In the genomic region with DNA sequence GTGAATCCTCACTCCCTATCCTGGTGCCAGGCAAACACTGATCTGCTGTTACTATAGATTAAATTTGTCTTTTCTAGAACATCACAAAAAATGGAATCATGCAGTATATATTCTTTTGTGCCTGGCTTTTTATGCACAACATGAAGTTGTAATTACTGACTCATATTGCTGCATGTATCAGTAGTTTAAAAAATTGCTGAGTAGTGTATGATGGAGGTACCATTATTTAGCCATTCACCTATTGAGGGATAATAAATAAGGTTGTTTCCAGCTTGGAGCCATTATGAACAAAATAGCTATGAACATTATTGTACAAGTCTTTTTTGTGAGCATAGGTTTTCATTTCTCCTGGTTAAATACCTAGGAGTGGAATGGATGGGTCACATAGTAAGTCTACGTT, we compare ENCODE assay signal across 36 cellular contexts.
"Had no signal": no experiment of that assay in that cellular context is flagged by ENCODE, and none has a peak within 500 bp of the region (broad histone marks: within the 10 kb centered on the region; RNA-seq: fewer than 3 reads in every experiment).

No MANE protein-coding gene starts in this region.

- H3K4me1 ChIP-seq: breast epithelium had no signal

- H3K4me3 ChIP-seq: body of pancreas, breast epithelium had no signal

- H3K27ac Mint-ChIP-seq: activated CD4-positive, alpha-beta memory T cell treated with anti-CD3 and anti-CD28 coated beads, Interleukin-2, amount 10 ng/mL, durations not matched to agents 7 days and 5 days; activated CD4-positive, alpha-beta T cell treated with anti-CD3 and anti-CD28 coated beads for 36 hours; activated CD4-positive, alpha-beta T cell treated with anti-CD3 and anti-CD28 coated beads, Interleukin-2, amount 10 ng/mL, durations not matched to agents 7 days and 5 days; activated CD8-positive, alpha-beta memory T cell treated with anti-CD3 and anti-CD28 coated beads, Interleukin-2, amount 10 ng/mL, durations not matched to agents 7 days and 5 days; activated CD8-positive, alpha-beta T cell treated with anti-CD3 and anti-CD28 coated beads, Interleukin-2, amount 10 ng/mL, durations not matched to agents 7 days and 5 days; activated naive CD4-positive, alpha-beta T cell treated with anti-CD3 and anti-CD28 coated beads, Interleukin-2, amount 10 ng/mL, durations not matched to agents 7 days and 5 days; activated naive CD4-positive, alpha-beta T cell treated with anti-CD3 and anti-CD28 coated beads, Interleukin-2, amount 50 U/mL, for 24 hours; activated naive CD8-positive, alpha-beta T cell; activated naive CD8-positive, alpha-beta T cell treated with anti-CD3 and anti-CD28 coated beads, Interleukin-2, amount 10 ng/mL, durations not matched to agents 7 days and 5 days; activated naive CD8-positive, alpha-beta T cell treated with anti-CD3 and anti-CD28 coated beads, Interleukin-2, amount 50 U/mL, for 24 hours; activated T-cell treated with anti-CD3 and anti-CD28 coated beads, Interleukin-2, amount 50 U/mL, for 24 hours; activated T-helper 2 cell treated with anti-CD3 and anti-CD28 coated beads, Interferon-gamma antibody, Interleukin-2, Interleukin-4, amounts not matched to agents 10 μg/mL and 5 μg/mL and 100 μg/mL, durations not matched to agents 14 hours and 24 hours and 36 hours; T-helper 1 cell treated with Interleukin-12 subunit alpha and Interleukin-12 subunit beta and Interleukin-4 antibody, amounts not matched to agents 30 μg/mL and 1 μg/mL, for 36 hours had no signal

- ATAC-seq: activated CD4-positive, alpha-beta T cell treated with anti-CD3 and anti-CD28 coated beads for 36 hours; activated CD4-positive, CD25-positive, alpha-beta regulatory T cell treated with anti-CD3 and anti-CD28 coated beads, Interleukin-2, amount 50 U/mL, for 24 hours; activated CD8-positive, alpha-beta memory T cell treated with anti-CD3 and anti-CD28 coated beads, Interleukin-2, amount 10 ng/mL, durations not matched to agents 7 days and 5 days; activated CD8-positive, alpha-beta T cell treated with anti-CD3 and anti-CD28 coated beads, Interleukin-2, amount 10 ng/mL, durations not matched to agents 7 days and 5 days; activated naive CD8-positive, alpha-beta T cell treated with anti-CD3 and anti-CD28 coated beads, Interleukin-2, amount 50 U/mL, for 24 hours; body of pancreas had no signal

- H3K4me3 Mint-ChIP-seq: activated CD4-positive, alpha-beta memory T cell treated with anti-CD3 and anti-CD28 coated beads, Interleukin-2, amount 10 ng/mL, durations not matched to agents 7 days and 5 days; activated CD4-positive, alpha-beta T cell treated with anti-CD3 and anti-CD28 coated beads for 36 hours; activated CD4-positive, alpha-beta T cell treated with anti-CD3 and anti-CD28 coated beads, Interleukin-2, amount 10 ng/mL, durations not matched to agents 7 days and 5 days; activated CD8-positive, alpha-beta memory T cell treated with anti-CD3 and anti-CD28 coated beads, Interleukin-2, amount 10 ng/mL, durations not matched to agents 7 days and 5 days; activated CD8-positive, alpha-beta T cell treated with anti-CD3 and anti-CD28 coated beads, Interleukin-2, amount 10 ng/mL, durations not matched to agents 7 days and 5 days; activated naive CD4-positive, alpha-beta T cell treated with anti-CD3 and anti-CD28 coated beads, Interleukin-2, amount 10 ng/mL, durations not matched to agents 7 days and 5 days; activated naive CD4-positive, alpha-beta T cell treated with anti-CD3 and anti-CD28 coated beads, Interleukin-2, amount 50 U/mL, for 24 hours; activated naive CD8-positive, alpha-beta T cell; activated naive CD8-positive, alpha-beta T cell treated with anti-CD3 and anti-CD28 coated beads, Interleukin-2, amount 10 ng/mL, durations not matched to agents 7 days and 5 days; activated naive CD8-positive, alpha-beta T cell treated with anti-CD3 and anti-CD28 coated beads, Interleukin-2, amount 50 U/mL, for 24 hours; activated T-cell treated with anti-CD3 and anti-CD28 coated beads, Interleukin-2, amount 50 U/mL, for 24 hours; T-helper 1 cell treated with Interleukin-12 subunit alpha and Interleukin-12 subunit beta and Interleukin-4 antibody, amounts not matched to agents 30 μg/mL and 1 μg/mL, for 36 hours had no signal

- H3K4me1 Mint-ChIP-seq: activated naive CD4-positive, alpha-beta T cell treated with anti-CD3 and anti-CD28 coated beads, Interleukin-2, amount 10 ng/mL, durations not matched to agents 7 days and 5 days; activated naive CD4-positive, alpha-beta T cell treated with anti-CD3 and anti-CD28 coated beads, Interleukin-2, amount 50 U/mL, for 24 hours had no signal

- H3K27me3 Mint-ChIP-seq: activated CD4-positive, alpha-beta memory T cell treated with anti-CD3 and anti-CD28 coated beads, Interleukin-2, amount 10 ng/mL, durations not matched to agents 7 days and 5 days; activated CD4-positive, alpha-beta T cell treated with anti-CD3 and anti-CD28 coated beads for 36 hours; activated CD4-positive, alpha-beta T cell treated with anti-CD3 and anti-CD28 coated beads, Interleukin-2, amount 10 ng/mL, durations not matched to agents 7 days and 5 days; activated CD8-positive, alpha-beta memory T cell treated with anti-CD3 and anti-CD28 coated beads, Interleukin-2, amount 10 ng/mL, durations not matched to agents 7 days and 5 days; activated naive CD4-positive, alpha-beta T cell treated with anti-CD3 and anti-CD28 coated beads, Interleukin-2, amount 50 U/mL, for 24 hours; activated naive CD8-positive, alpha-beta T cell; activated naive CD8-positive, alpha-beta T cell treated with anti-CD3 and anti-CD28 coated beads, Interleukin-2, amount 50 U/mL, for 24 hours; activated T-cell treated with anti-CD3 and anti-CD28 coated beads, Interleukin-2, amount 50 U/mL, for 24 hours had no signal

- H3K27ac ChIP-seq: body of pancreas, brain microvascular endothelial cell, breast epithelium, VCaP had no signal

- FAIRE-seq: astrocyte, colon, TTC549 had no signal

- DNase-seq: activated CD4-positive, alpha-beta memory T cell treated with anti-CD3 and anti-CD28 coated beads, Interleukin-2, amount 10 ng/mL, durations not matched to agents 7 days and 5 days; activated CD4-positive, alpha-beta T cell treated with anti-CD3 and anti-CD28 coated beads for 1 hour; activated CD4-positive, alpha-beta T cell treated with anti-CD3 and anti-CD28 coated beads for 36 hours; activated CD4-positive, alpha-beta T cell treated with anti-CD3 and anti-CD28 coated beads for 48 hours; activated CD4-positive, alpha-beta T cell treated with anti-CD3 and anti-CD28 coated beads, Interleukin-2, amount 10 ng/mL, durations not matched to agents 7 days and 5 days; activated CD4-positive, alpha-beta T cell treated with anti-CD3 and anti-CD28 coated beads, Interleukin-2, amount 50 U/mL, for 48 hours; activated CD4-positive, CD25-positive, alpha-beta regulatory T cell; activated CD8-positive, alpha-beta memory T cell treated with anti-CD3 and anti-CD28 coated beads for 24 hours; activated CD8-positive, alpha-beta memory T cell treated with anti-CD3 and anti-CD28 coated beads, Interleukin-2, amount 10 ng/mL, durations not matched to agents 7 days and 5 days; activated CD8-positive, alpha-beta memory T cell treated with anti-CD3 and anti-CD28 coated beads, Interleukin-2, amount 50 U/mL, for 48 hours; activated CD8-positive, alpha-beta T cell treated with anti-CD3 and anti-CD28 coated beads, Interleukin-2, amount 10 ng/mL, durations not matched to agents 7 days and 5 days; activated effector memory CD4-positive, alpha-beta T cell treated with Interleukin-2 at 50 U/mL for 16 hours; activated gamma-delta T cell; activated naive CD4-positive, alpha-beta T cell treated with anti-CD3 and anti-CD28 coated beads, Interleukin-2, amount 10 ng/mL, durations not matched to agents 7 days and 5 days; activated naive CD4-positive, alpha-beta T cell treated with Interleukin-2 at 50 U/mL for 16 hours; activated naive CD8-positive, alpha-beta T cell treated with anti-CD3 and anti-CD28 coated beads, Interleukin-2, amount 10 ng/mL, durations not matched to agents 7 days and 5 days; activated naive CD8-positive, alpha-beta T cell treated with anti-CD3 and anti-CD28 coated beads, Interleukin-2, amount 50 U/mL, for 24 hours; activated T-cell treated with anti-CD3 and anti-CD28 coated beads, Interleukin-2, amount 50 U/mL, for 24 hours; activated T-cell treated with anti-CD3 and anti-CD28 coated beads, Interleukin-2, amount 50 U/mL, for 48 hours; amygdala; anterior cingulate cortex; body of pancreas; brain microvascular endothelial cell; central memory CD4-positive, alpha-beta T cell; T-helper 1 cell; T-helper 9 cell had no signal

- H3K36me3 Mint-ChIP-seq: activated naive CD4-positive, alpha-beta T cell treated with anti-CD3 and anti-CD28 coated beads, Interleukin-2, amount 50 U/mL, for 24 hours; activated naive CD8-positive, alpha-beta T cell had no signal

- H3K36me3 ChIP-seq: brain microvascular endothelial cell, breast epithelium had no signal

- H3K9me3 Mint-ChIP-seq: activated naive CD4-positive, alpha-beta T cell treated with anti-CD3 and anti-CD28 coated beads, Interleukin-2, amount 50 U/mL, for 24 hours; activated naive CD8-positive, alpha-beta T cell treated with anti-CD3 and anti-CD28 coated beads, Interleukin-2, amount 50 U/mL, for 24 hours; activated T-cell treated with anti-CD3 and anti-CD28 coated beads, Interleukin-2, amount 50 U/mL, for 24 hours had no signal

- H3K27me3 ChIP-seq: body of pancreas, brain microvascular endothelial cell, breast epithelium had no signal

- H3K9me3 ChIP-seq: body of pancreas, breast epithelium had no signal
